27 cellular contexts compared by ENCODE assay signal in genomic region chr11:91783173-91783572, GRCh38.
"Had no signal": no experiment of that assay in that cellular context is flagged by ENCODE, and none has a peak within 500 bp of the region (broad histone marks: within the 10 kb centered on the region; RNA-seq: fewer than 3 reads in every experiment).

No MANE protein-coding gene starts in this region.

- H3K36me3 ChIP-seq: stomach, suprapubic skin, thoracic aorta, thyroid gland, tibial artery, tibial nerve, transverse colon, upper lobe of left lung, upper lobe of right lung, uterus, vagina had no signal

- H3K27me3 ChIP-seq: stomach, suprapubic skin, testis, thyroid gland, tibial artery, tibial nerve, transverse colon, upper lobe of left lung, upper lobe of right lung, uterus, vagina had no signal

- H3K27ac ChIP-seq: stomach, suprapubic skin, testis, thoracic aorta, thyroid gland, tibial artery, tibial nerve, transverse colon, upper lobe of left lung, upper lobe of right lung, uterus, vagina had no signal

- FAIRE-seq: urothelium cell line had no signal

- H3K4me1 ChIP-seq: stomach, suprapubic skin, testis, thyroid gland, tibial artery, tibial nerve, transverse colon, upper lobe of right lung, uterus had no signal

- ATAC-seq: stimulated activated effector memory CD8-positive, alpha-beta T cell treated with anti-CD3 and anti-CD28 coated beads, Interleukin-12 subunit alpha, Interleukin-12 subunit beta, amount 100 ng/mL, for 72 hours; stimulated activated memory B cell treated with anti-CD40 and anti-IgM and Interleukin-4, amounts not matched to agents 10 μg/mL and 1 μg/mL and 100 μg/mL, for 72 hours; stimulated activated naive B cell treated with anti-CD40 and anti-IgM and Interleukin-4, amounts not matched to agents 10 μg/mL and 1 μg/mL and 100 μg/mL, for 72 hours; stimulated activated naive CD8-positive, alpha-beta T cell treated with anti-CD3 and anti-CD28 coated beads, Interleukin-15, amount 100 ng/mL, for 72 hours; stimulated activated naive CD8-positive, alpha-beta T cell treated with anti-CD3 and anti-CD28 coated beads, Interleukin-15, Interleukin-2, amounts not matched to agents 100 U/mL and 50 U/mL, for 24 hours; upper lobe of right lung had no signal

- H3K4me3 ChIP-seq: stomach, suprapubic skin, testis, thoracic aorta, thyroid gland, tibial artery, tibial nerve, transverse colon, upper lobe of left lung, upper lobe of right lung, uterus, vagina had no signal

- DNase-seq: stimulated activated CD4-positive, alpha-beta T cell treated with anti-CD3 and anti-CD28 coated beads, Interleukin-2, amount 100 ng/mL, for 48 hours; stimulated activated CD4-positive, alpha-beta T cell treated with anti-CD3 and anti-CD28 coated beads, Interleukin-4, amount 100 ng/mL, for 1 hour; stimulated activated CD4-positive, alpha-beta T cell treated with anti-CD3 and anti-CD28 coated beads, Interleukin-4, amount 100 ng/mL, for 24 hours; stimulated activated CD4-positive, alpha-beta T cell treated with anti-CD3 and anti-CD28 coated beads, Interleukin-4, amount 100 ng/mL, for 4 hours; stimulated activated CD8-positive, alpha-beta memory T cell treated with anti-CD3 and anti-CD28 coated beads, Interleukin-4, amount 100 ng/mL, for 48 hours; stimulated activated naive B cell treated with anti-CD40 and anti-IgM and Interleukin-4, amounts not matched to agents 10 μg/mL and 1 μg/mL and 100 μg/mL, for 72 hours; stimulated activated naive CD4-positive, alpha-beta T cell; stimulated activated naive CD4-positive, alpha-beta T cell treated with Interleukin-2 at 50 U/mL for 16 hours; stimulated activated naive CD8-positive, alpha-beta T cell treated with anti-CD3 and anti-CD28 coated beads, Interleukin-15, amount 100 ng/mL, for 72 hours; stimulated activated naive CD8-positive, alpha-beta T cell treated with anti-CD3 and anti-CD28 coated beads, Interleukin-15, Interleukin-2, amounts not matched to agents 100 U/mL and 50 U/mL, for 24 hours; stomach; substantia nigra; testis; thyroid gland; tibial artery; transverse colon; trophoblast cell; upper lobe of left lung; upper lobe of right lung; uterus had no signal

- H3K9me3 ChIP-seq: testis, thoracic aorta, thyroid gland, transverse colon, upper lobe of right lung, uterus, vagina had no signal
